1 cellular context compared by ENCODE assay signal in genomic region chr7:125847055-125847454, GRCh38.
TF ChIP-seq lines count a peak whose summit lies in the region.

No MANE protein-coding gene starts in this region.

TF ChIP-seq in HEK293, 187 proteins besides CTCF, POLR2A, EP300 and RAD21 (continued from another document):
- TF ChIP-seq, protein P1, sequence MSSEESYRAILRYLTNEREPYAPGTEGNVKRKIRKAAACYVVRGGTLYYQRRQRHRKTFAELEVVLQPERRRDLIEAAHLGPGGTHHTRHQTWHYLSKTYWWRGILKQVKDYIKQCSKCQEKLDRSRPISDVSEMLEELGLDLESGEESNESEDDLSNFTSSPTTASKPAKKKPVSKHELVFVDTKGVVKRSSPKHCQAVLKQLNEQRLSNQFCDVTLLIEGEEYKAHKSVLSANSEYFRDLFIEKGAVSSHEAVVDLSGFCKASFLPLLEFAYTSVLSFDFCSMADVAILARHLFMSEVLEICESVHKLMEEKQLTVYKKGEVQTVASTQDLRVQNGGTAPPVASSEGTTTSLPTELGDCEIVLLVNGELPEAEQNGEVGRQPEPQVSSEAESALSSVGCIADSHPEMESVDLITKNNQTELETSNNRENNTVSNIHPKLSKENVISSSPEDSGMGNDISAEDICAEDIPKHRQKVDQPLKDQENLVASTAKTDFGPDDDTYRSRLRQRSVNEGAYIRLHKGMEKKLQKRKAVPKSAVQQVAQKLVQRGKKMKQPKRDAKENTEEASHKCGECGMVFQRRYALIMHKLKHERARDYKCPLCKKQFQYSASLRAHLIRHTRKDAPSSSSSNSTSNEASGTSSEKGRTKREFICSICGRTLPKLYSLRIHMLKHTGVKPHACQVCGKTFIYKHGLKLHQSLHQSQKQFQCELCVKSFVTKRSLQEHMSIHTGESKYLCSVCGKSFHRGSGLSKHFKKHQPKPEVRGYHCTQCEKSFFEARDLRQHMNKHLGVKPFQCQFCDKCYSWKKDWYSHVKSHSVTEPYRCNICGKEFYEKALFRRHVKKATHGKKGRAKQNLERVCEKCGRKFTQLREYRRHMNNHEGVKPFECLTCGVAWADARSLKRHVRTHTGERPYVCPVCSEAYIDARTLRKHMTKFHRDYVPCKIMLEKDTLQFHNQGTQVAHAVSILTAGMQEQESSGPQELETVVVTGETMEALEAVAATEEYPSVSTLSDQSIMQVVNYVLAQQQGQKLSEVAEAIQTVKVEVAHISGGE (tag by site-specific recombination; conservative IDR thresholded peaks at IDR 0.05; ENCODE audit: low read depth): no peak
- TF ChIP-seq AEBP2 (tag by site-specific recombination; IDR thresholded peaks at IDR 0.05; ENCODE audit: borderline replicate concordance): no peak
- no peak for TF ChIP-seq ZNF513 (tag by site-specific recombination; IDR thresholded peaks at IDR 0.05)
- TF ChIP-seq KLF9 (tag by site-specific recombination; IDR thresholded peaks at IDR 0.05; ENCODE audit: low read depth): no peak
